In the genomic region with DNA sequence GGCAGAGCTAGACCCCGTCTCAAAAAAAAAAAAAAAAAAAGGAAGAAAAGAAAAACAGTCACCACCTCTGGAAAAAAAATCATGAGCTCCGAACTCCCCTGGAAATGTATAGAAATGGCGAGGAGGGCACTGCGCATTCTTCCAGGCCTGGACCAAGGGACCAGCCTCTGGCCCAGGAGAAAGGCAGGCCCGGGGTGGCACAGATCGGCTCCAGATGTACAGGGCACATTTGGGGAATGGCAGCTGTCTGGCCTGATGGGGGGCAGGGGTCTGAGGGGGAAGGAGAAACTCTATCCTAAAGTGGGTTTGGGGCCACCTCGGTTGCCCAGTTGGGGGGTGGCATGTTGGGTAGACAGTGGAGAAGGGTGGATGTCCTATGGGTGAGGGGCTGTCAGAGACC, we compare ENCODE assay signal across 24 cellular contexts. TPM values are rescaled to one million over a fixed set of nuclear protein-coding genes. Genes with fewer than 3 reads are reported as not detected.
DNase-seq lines count a peak whose midpoint lies in the region; TF ChIP-seq lines count a peak whose summit lies in the region.
"Had no signal": no experiment of that assay in that cellular context is flagged by ENCODE, and none has a peak within 500 bp of the region (broad histone marks: within the 10 kb centered on the region; RNA-seq: fewer than 3 reads in every experiment).

No MANE protein-coding gene starts in this region.

- no peak for DNase-seq in activated CD4-positive, alpha-beta T cell treated with anti-CD3 and anti-CD28 coated beads, Interleukin-2, amount 10 ng/mL, durations not matched to agents 7 days and 5 days
- DNase-seq in activated CD4-positive, alpha-beta T cell treated with anti-CD3 and anti-CD28 coated beads for 48 hours: no peak
- DNase-seq in ascending aorta (ENCODE audit: low spot score in 2 of 2) (no peak), thyroid gland (no peak), CD14-positive monocyte (ENCODE audit: low spot score) (no peak), NCI-H345 (lab: John Stamatoyannopoulos, UW) (no peak), glutamatergic neuron (no peak)
- DNase-seq: 8988T; activated effector memory CD4-positive, alpha-beta T cell treated with anti-CD3 and anti-CD28 coated beads, Interleukin-2, amount 50 U/mL, for 16 hours; effector memory CD4-positive, alpha-beta T cell; naive thymus-derived CD4-positive, alpha-beta T cell; NCI-H526; Peyer's patch; stimulated activated CD4-positive, alpha-beta T cell treated with anti-CD3 and anti-CD28 coated beads, Interleukin-12 subunit alpha, Interleukin-12 subunit beta, amount 100 ng/mL, for 4 hours; stimulated activated CD4-positive, alpha-beta T cell treated with anti-CD3 and anti-CD28 coated beads, Interleukin-4, amount 100 ng/mL, for 24 hours; stimulated activated naive CD4-positive, alpha-beta T cell; T-cell; trophoblast cell had no signal

- no peaks in the 10 kb centered on the region for H3K36me3 Mint-ChIP-seq in activated CD4-positive, alpha-beta T cell treated with anti-CD3 and anti-CD28 coated beads, Interleukin-2, amount 10 ng/mL, durations not matched to agents 7 days and 5 days (ENCODE audit: low read depth)
- H3K36me3 Mint-ChIP-seq in nephron (ENCODE audit: low read depth) (no peaks in the 10 kb centered on the region), CD14-positive monocyte (no peaks in the 10 kb centered on the region), glutamatergic neuron (ENCODE audit: unreplicated experiment) (no peaks in the 10 kb centered on the region)
- H3K36me3 Mint-ChIP-seq: brain; naive thymus-derived CD4-positive, alpha-beta T cell; T-cell had no signal

- peak overlapping the region; percentile 72 to 74 for H3K27ac ChIP-seq in ascending aorta
- peak overlapping the region in 2 of 3 donors; percentile 5 to 40 for H3K27ac ChIP-seq in thyroid gland
- H3K27ac ChIP-seq: SJCRH30 had no signal

- no peak overlapping the region for H3K4me3 Mint-ChIP-seq in activated CD4-positive, alpha-beta T cell treated with anti-CD3 and anti-CD28 coated beads, Interleukin-2, amount 10 ng/mL, durations not matched to agents 7 days and 5 days
- H3K4me3 Mint-ChIP-seq in nephron: no peak overlapping the region
- H3K4me3 Mint-ChIP-seq in CD14-positive monocyte: peak overlapping the region in 1 of 2 donors; percentile 62
- H3K4me3 Mint-ChIP-seq in glutamatergic neuron (ENCODE audit: unreplicated experiment): no peak overlapping the region
- H3K4me3 Mint-ChIP-seq: activated CD8-positive, alpha-beta T cell treated with anti-CD3 and anti-CD28 coated beads for 36 hours; brain had no signal

- peaks cover 18% of the 10 kb centered on the region for H3K4me1 Mint-ChIP-seq in activated CD4-positive, alpha-beta T cell treated with anti-CD3 and anti-CD28 coated beads, Interleukin-2, amount 10 ng/mL, durations not matched to agents 7 days and 5 days
- peaks cover 64% of the 10 kb centered on the region for H3K4me1 Mint-ChIP-seq in nephron
- no peaks in the 10 kb centered on the region for H3K4me1 Mint-ChIP-seq in CD14-positive monocyte
- peaks cover 18% of the 10 kb centered on the region for H3K4me1 Mint-ChIP-seq in glutamatergic neuron (ENCODE audit: low read depth, unreplicated experiment)

- H3K4me3 ChIP-seq in ascending aorta (no peak overlapping the region), thyroid gland (replicated peaks in 1 of 3) (no peak overlapping the region)
- H3K4me3 ChIP-seq: GM12878, ovary, Peyer's patch had no signal

- peak overlapping the region; percentile 62 for H3K27ac Mint-ChIP-seq in activated CD4-positive, alpha-beta T cell treated with anti-CD3 and anti-CD28 coated beads, Interleukin-2, amount 10 ng/mL, durations not matched to agents 7 days and 5 days
- H3K27ac Mint-ChIP-seq in nephron: peak overlapping the region in 2 of 3 experiments; percentile 43 to 45
- H3K27ac Mint-ChIP-seq in CD14-positive monocyte: no peak overlapping the region
- H3K27ac Mint-ChIP-seq in glutamatergic neuron (ENCODE audit: unreplicated experiment): no peak overlapping the region
- H3K27ac Mint-ChIP-seq: activated CD8-positive, alpha-beta T cell treated with anti-CD3 and anti-CD28 coated beads for 36 hours; T-cell had no signal

- TF ChIP-seq CTCF in ascending aorta (IDR thresholded peaks at IDR 0.05) (no peak), nephron (IDR thresholded peaks at IDR 0.05; ENCODE audit: unreplicated experiment in 3 of 3) (no peak), thyroid gland (IDR thresholded peaks at IDR 0.05) (no peak), CD14-positive monocyte (IDR thresholded peaks at IDR 0.05) (no peak), glutamatergic neuron (IDR thresholded peaks at IDR 0.05; ENCODE audit: partially characterized antibody, unreplicated experiment) (no peak)

- POLR2A ChIA-PET in activated CD4-positive, alpha-beta T cell treated with anti-CD3 and anti-CD28 coated beads, Interleukin-2, amount 10 ng/mL, durations not matched to agents 7 days and 5 days (lab: Charles Lee): no interaction called here

- H3K4me1 ChIP-seq in ascending aorta: peaks cover 7 to 34% of the 10 kb centered on the region in 2 donors
- peaks cover 7 to 30% of the 10 kb centered on the region in 2 donors for H3K4me1 ChIP-seq in thyroid gland

- H3K9me3 ChIP-seq in ascending aorta (no peaks in the 10 kb centered on the region), thyroid gland (no peaks in the 10 kb centered on the region)
- H3K9me3 ChIP-seq: ovary, Peyer's patch, SJCRH30 had no signal

- WGBS in thyroid gland, 2 donors: 72 to 73% methylated on average over 7 of the region's 7 CpGs

- TF ChIP-seq POLR2A in thyroid gland (IDR thresholded peaks at IDR 0.05): no peak

- H3K27me3 ChIP-seq in ascending aorta (no peaks in the 10 kb centered on the region), thyroid gland (no peaks in the 10 kb centered on the region)
- H3K27me3 ChIP-seq: ovary, Peyer's patch had no signal

- H3K36me3 ChIP-seq in ascending aorta (no peaks in the 10 kb centered on the region), thyroid gland (no peaks in the 10 kb centered on the region)
- H3K36me3 ChIP-seq: ovary, Peyer's patch, SJCRH30 had no signal

- peaks cover 10% of the 10 kb centered on the region for H3K27me3 Mint-ChIP-seq in activated CD4-positive, alpha-beta T cell treated with anti-CD3 and anti-CD28 coated beads, Interleukin-2, amount 10 ng/mL, durations not matched to agents 7 days and 5 days
- H3K27me3 Mint-ChIP-seq in nephron (ENCODE audit: low read depth) (peaks cover 41% of the 10 kb centered on the region), CD14-positive monocyte (ENCODE audit: low read depth in 3 of 3) (peaks cover 24 to 42% (median 37%) of the 10 kb centered on the region in 3 donors), glutamatergic neuron (ENCODE audit: unreplicated experiment) (peaks cover 9% of the 10 kb centered on the region)

- intact Hi-C loops in ascending aorta (cut with DNase I): no loop called here
- intact Hi-C loops in thyroid gland (cut with DNase I): no loop called here
- intact Hi-C loops in CD14-positive monocyte (cut with micrococcal nuclease): no loop called here

- no peaks in the 10 kb centered on the region for H3K9me3 Mint-ChIP-seq in activated CD4-positive, alpha-beta T cell treated with anti-CD3 and anti-CD28 coated beads, Interleukin-2, amount 10 ng/mL, durations not matched to agents 7 days and 5 days
- H3K9me3 Mint-ChIP-seq in nephron (no peaks in the 10 kb centered on the region), CD14-positive monocyte (no peaks in the 10 kb centered on the region), glutamatergic neuron (ENCODE audit: unreplicated experiment) (peaks cover 5% of the 10 kb centered on the region)
- H3K9me3 Mint-ChIP-seq: activated CD8-positive, alpha-beta T cell treated with anti-CD3 and anti-CD28 coated beads for 36 hours; brain; naive thymus-derived CD4-positive, alpha-beta T cell; T-cell had no signal

- CTCF ChIA-PET in activated CD4-positive, alpha-beta T cell treated with anti-CD3 and anti-CD28 coated beads, Interleukin-2, amount 10 ng/mL, durations not matched to agents 7 days and 5 days (lab: Charles Lee): interaction anchor here (0.7 kb wide), 1 partner anchor 83 kb away, joined by 5 read pairs; no protein-coding TSS in a partner anchor

RNA-seq across cellular contexts. Expression of gene EML1, which starts 46.0 kb away (rescaled TPM):
- under 1 TPM in 1 of 2 experiments, not detected in 1; 0.12 TPM for total RNA-seq in activated CD4-positive, alpha-beta T cell treated with anti-CD3 and anti-CD28 coated beads, Interleukin-2, amount 10 ng/mL, durations not matched to agents 7 days and 5 days
- total RNA-seq in ascending aorta: 28.3 TPM
- total RNA-seq in thyroid gland: 10 to 100 TPM; 24.2 to 58.7 (median 37.9) TPM
- not detected for polyA plus RNA-seq in CD14-positive monocyte
- total RNA-seq in glutamatergic neuron (ENCODE audit: unreplicated experiment): 73.6 TPM
- total RNA-seq: naive thymus-derived CD4-positive, alpha-beta T cell had no signal
- polyA plus RNA-seq: naive thymus-derived CD4-positive, alpha-beta T cell had no signal

Comparison
In these comparisons a context has a peak if more than half of its experiments do, and no peak if none do; other contexts are left out.
1. H3K27ac Mint-ChIP-seq: peak in activated CD4-positive, alpha-beta T cell treated with anti-CD3 and anti-CD28 coated beads, Interleukin-2, amount 10 ng/mL, durations not matched to agents 7 days and 5 days (single experiment) and nephron (2 of 3); none in CD14-positive monocyte (0 of 7) and glutamatergic neuron (single experiment).
2. RNA of gene EML1, which starts 46.0 kb away (total RNA-seq): 73.6 TPM in glutamatergic neuron (single experiment), 24.2 to 58.7 TPM in thyroid gland and 28.3 TPM in ascending aorta (single experiment); 0.12 TPM in activated CD4-positive, alpha-beta T cell treated with anti-CD3 and anti-CD28 coated beads, Interleukin-2, amount 10 ng/mL, durations not matched to agents 7 days and 5 days; every median in the first group is over 10 times any median in the second.